In genomic region chr2:222844323-222844722, GRCh38 we compare ENCODE assay signal across 9 cellular contexts. TPM values are rescaled to one million over a fixed set of nuclear protein-coding genes. Genes with fewer than 3 reads are reported as not detected.
DNase-seq lines count a peak whose midpoint lies in the region; ATAC-seq lines count a peak whose summit lies in the region.
"Had no signal": no experiment of that assay in that cellular context is flagged by ENCODE, and none has a peak within 500 bp of the region (broad histone marks: within the 10 kb centered on the region; RNA-seq: fewer than 3 reads in every experiment).

No MANE protein-coding gene starts in this region.

- ATAC-seq in HG02885 (IDR thresholded peaks at IDR 0.05; ENCODE audit: poor library complexity, unreplicated experiment): no peak
- ATAC-seq in HG03378 (IDR thresholded peaks at IDR 0.05; ENCODE audit: unreplicated experiment): no peak
- no peak for ATAC-seq in GM21723 (IDR thresholded peaks at IDR 0.05; ENCODE audit: unreplicated experiment)

- DNase-seq in GDM1 (lab: John Stamatoyannopoulos, UW) (peak; percentile 12), RKO (ENCODE audit: low spot score) (peak; percentile 94), fibroblast of gingiva (ENCODE audit: low read depth) (peak; percentile 86), renal cortical epithelial cell (ENCODE audit: low read depth) (peak; percentile 88), NCI-H526 treated with DMSO at 0.1 percent for 48 hours (lab: John Stamatoyannopoulos, UW) (no peak)
- DNase-seq: NCI-H1105 had no signal

RNA-seq across cellular contexts. Expression of gene ACSL3, which starts 16.5 kb away (rescaled TPM):
- total RNA-seq in renal cortical epithelial cell: 65.8 and 150 TPM in 2 replicates
